14 cellular contexts compared by ENCODE assay signal in genomic region chr6:10585232-10585887, GRCh38.
A peak's percentile ranks its signal among the peaks of the same experiment; 100 is the strongest.
DNase-seq lines count a peak whose midpoint lies in the region; ATAC-seq and TF ChIP-seq lines count a peak whose summit lies in the region.
"Had no signal": no experiment of that assay in that cellular context is flagged by ENCODE, and none has a peak within 500 bp of the region (broad histone marks: within the 10 kb centered on the region; RNA-seq: fewer than 3 reads in every experiment).

No MANE protein-coding gene starts in this region.

- H3K36me3 ChIP-seq in right atrium auricular region (no peaks in the 10 kb centered on the region), iPS-20b (ENCODE audit: insufficient read depth, low read depth, low read length) (no peaks in the 10 kb centered on the region)

- H3K4me1 ChIP-seq in right atrium auricular region (peaks cover 0 to 30% of the 10 kb centered on the region in 2 donors), iPS-20b (ENCODE audit: insufficient read depth, low read length) (peaks cover 44% of the 10 kb centered on the region)

- peaks cover 48% of the 10 kb centered on the region for H3K4me1 Mint-ChIP-seq in type B pancreatic cell (ENCODE audit: unreplicated experiment)
- no peaks in the 10 kb centered on the region for H3K4me1 Mint-ChIP-seq in stimulated activated effector memory CD8-positive, alpha-beta T cell treated with anti-CD3 and anti-CD28 coated beads, Interleukin-12 subunit alpha, Interleukin-12 subunit beta, amount 100 ng/mL, for 72 hours
- H3K4me1 Mint-ChIP-seq: activated T-helper 17 cell treated with anti-CD3 and anti-CD28 coated beads, Interleukin-2, amount 50 U/mL, for 72 hours had no signal

- H3K27ac ChIP-seq in right atrium auricular region (peak overlapping the region in 1 of 2 donors; percentile 19), iPS-20b (ENCODE audit: low read length) (peak overlapping the region; percentile 97)

- peak; percentile 51 for ATAC-seq in Right ventricle myocardium superior (ENCODE audit: poor library complexity)
- no peak for ATAC-seq in stimulated activated effector memory CD8-positive, alpha-beta T cell treated with anti-CD3 and anti-CD28 coated beads, Interleukin-12 subunit alpha, Interleukin-12 subunit beta, amount 100 ng/mL, for 72 hours
- ATAC-seq: activated T-helper 17 cell treated with anti-CD3 and anti-CD28 coated beads, Interleukin-2, amount 50 U/mL, for 72 hours had no signal

- intact Hi-C loops in Right ventricle myocardium superior (cut with DNase I), result no loop called here

- TF ChIP-seq CTCF in right atrium auricular region (IDR thresholded peaks at IDR 0.05) (no peak), type B pancreatic cell (conservative IDR thresholded peaks at IDR 0.05) (no peak)

- H3K27me3 ChIP-seq in right atrium auricular region (no peaks in the 10 kb centered on the region), iPS-20b (ENCODE audit: insufficient read depth, low read length) (no peaks in the 10 kb centered on the region)

- H3K9me3 Mint-ChIP-seq in type B pancreatic cell, result no peaks in the 10 kb centered on the region
- H3K9me3 Mint-ChIP-seq in stimulated activated effector memory CD8-positive, alpha-beta T cell treated with anti-CD3 and anti-CD28 coated beads, Interleukin-12 subunit alpha, Interleukin-12 subunit beta, amount 100 ng/mL, for 72 hours, result no peaks in the 10 kb centered on the region
- H3K9me3 Mint-ChIP-seq: activated T-helper 17 cell treated with anti-CD3 and anti-CD28 coated beads, Interleukin-2, amount 50 U/mL, for 72 hours; memory B cell had no signal

- DNase-seq in Right ventricle myocardium superior (no peak), right atrium auricular region (ENCODE audit: low spot score) (no peak), ecto neural progenitor cell (ENCODE audit: low spot score) (peak; percentile 76), type B pancreatic cell (ENCODE audit: extremely low spot score, unreplicated experiment) (no peak), RKO (ENCODE audit: low spot score) (no peak), GDM1 (lab: John Stamatoyannopoulos, UW) (no peak)
- no peak for DNase-seq in stimulated activated effector memory CD8-positive, alpha-beta T cell treated with anti-CD3 and anti-CD28 coated beads, Interleukin-12 subunit alpha, Interleukin-12 subunit beta, amount 100 ng/mL, for 72 hours (ENCODE audit: low spot score in 2 of 2)
- DNase-seq: ACHN; activated CD4-positive, alpha-beta T cell treated with anti-CD3 and anti-CD28 coated beads for 48 hours; NCI-H524 treated with DMSO at 0.1 percent for 48 hours; SIG-M5 had no signal

- no peaks in the 10 kb centered on the region for H3K36me3 Mint-ChIP-seq in type B pancreatic cell
- no peaks in the 10 kb centered on the region for H3K36me3 Mint-ChIP-seq in stimulated activated effector memory CD8-positive, alpha-beta T cell treated with anti-CD3 and anti-CD28 coated beads, Interleukin-12 subunit alpha, Interleukin-12 subunit beta, amount 100 ng/mL, for 72 hours

- H3K27ac Mint-ChIP-seq in type B pancreatic cell, result peak overlapping the region; percentile 77
- H3K27ac Mint-ChIP-seq in stimulated activated effector memory CD8-positive, alpha-beta T cell treated with anti-CD3 and anti-CD28 coated beads, Interleukin-12 subunit alpha, Interleukin-12 subunit beta, amount 100 ng/mL, for 72 hours, result no peak overlapping the region
- H3K27ac Mint-ChIP-seq: activated T-helper 17 cell treated with anti-CD3 and anti-CD28 coated beads, Interleukin-2, amount 50 U/mL, for 72 hours; memory B cell had no signal

- peaks cover 18% of the 10 kb centered on the region for H3K27me3 Mint-ChIP-seq in type B pancreatic cell
- H3K27me3 Mint-ChIP-seq: activated T-helper 17 cell treated with anti-CD3 and anti-CD28 coated beads, Interleukin-2, amount 50 U/mL, for 72 hours; memory B cell had no signal

- H3K9me3 ChIP-seq in right atrium auricular region, result no peaks in the 10 kb centered on the region
- no peaks in the 10 kb centered on the region for H3K9me3 ChIP-seq in iPS-20b (ENCODE audit: insufficient read depth, low read depth, low read length)

- peak overlapping the region in 1 of 2 donors; percentile 19 for H3K4me3 ChIP-seq in right atrium auricular region
- H3K4me3 ChIP-seq in iPS-20b (ENCODE audit: low read length), result peak overlapping the region; percentile 75

- peak overlapping the region; percentile 85 for H3K4me3 Mint-ChIP-seq in type B pancreatic cell
- H3K4me3 Mint-ChIP-seq in stimulated activated effector memory CD8-positive, alpha-beta T cell treated with anti-CD3 and anti-CD28 coated beads, Interleukin-12 subunit alpha, Interleukin-12 subunit beta, amount 100 ng/mL, for 72 hours, result no peak overlapping the region
- H3K4me3 Mint-ChIP-seq: activated T-helper 17 cell treated with anti-CD3 and anti-CD28 coated beads, Interleukin-2, amount 50 U/mL, for 72 hours; memory B cell had no signal

- peak overlapping the region; percentile 75 for H3K9ac ChIP-seq in iPS-20b (ENCODE audit: low read depth, low read length)
